In genomic region chr6:131063028-131063763, GRCh38 we compare ENCODE assay signal across 8 cellular contexts. TPM values are rescaled to one million over a fixed set of nuclear protein-coding genes. Genes with fewer than 3 reads are reported as not detected.
DNase-seq lines count a peak whose midpoint lies in the region; ATAC-seq and TF ChIP-seq lines count a peak whose summit lies in the region.

Gene EPB41L2, minus strand, starts transcription at chr6:131063245. Its CDS starts 106,760 bp downstream, at chr6:130956485.

- H3K4me3 ChIP-seq in BJ (ENCODE audit: low read depth, low read length): peak within 1 kb of the TSS; percentile 92
- peak within 1 kb of the TSS; percentile 73 for H3K4me3 ChIP-seq in mucosa of stomach (ENCODE audit: low read length)

- H3K9ac ChIP-seq in mucosa of stomach (ENCODE audit: low read length): peak within 1 kb of the TSS; percentile 67

- ATAC-seq in HG03378 (IDR thresholded peaks at IDR 0.05; ENCODE audit: unreplicated experiment): peak; percentile 56

- peaks cover 24% of the 10 kb centered on the region for H3K4me1 ChIP-seq in mucosa of stomach (ENCODE audit: control insufficient read depth, insufficient read depth, low read length)

- TF ChIP-seq POLR2A in GM19099 (IDR thresholded peaks at IDR 0.05; ENCODE audit: extremely low read depth, insufficient read length, low read depth) (peak; percentile 89), erythroblast (IDR thresholded peaks at IDR 0.05; ENCODE audit: low read length) (no peak)

- DNase-seq in BJ (ENCODE audit: low read depth) (peak; percentile 55), OCI-M1 (lab: John Stamatoyannopoulos, UW) (peak; percentile 94), erythroblast (lab: John Stamatoyannopoulos, UW) (peak; percentile 72 to 77)
- peak; percentile 86 for DNase-seq in activated T-cell treated with anti-CD3 and anti-CD28 coated beads, Interleukin-2, amount 50 U/mL, for 1 hour
- DNase-seq in stimulated activated CD8-positive, alpha-beta memory T cell treated with anti-CD3 and anti-CD28 coated beads, Interleukin-7, amount 100 ng/mL, for 1 hour (ENCODE audit: low read depth in 2 of 2): peak; percentile 64 to 65

- POLR2A ChIA-PET in BJ (lab: Charles Lee): interaction anchor here (0.7 kb wide), 1 partner anchor 103 kb away, joined by 12 read pairs; no protein-coding TSS in a partner anchor

- peak; percentile 35; the same call in 1 of the 2 replicates for TF ChIP-seq CTCF in BJ (IDR thresholded peaks at IDR 0.05; ENCODE audit: insufficient read depth, low read depth, low read length)

- H3K9me3 ChIP-seq in mucosa of stomach (ENCODE audit: control insufficient read depth, low read length): no peaks in the 10 kb centered on the region

- CTCF ChIA-PET in BJ (lab: Yijun Ruan, JAX): interaction anchor here (0.8 to 1.6 kb wide), 2 partner anchors 94 to 177 kb away, joined by 3 to 5 read pairs; no protein-coding TSS in a partner anchor

- no peaks in the 10 kb centered on the region for H3K36me3 ChIP-seq in BJ (ENCODE audit: control insufficient read depth, insufficient read depth, low read length)
- H3K36me3 ChIP-seq in mucosa of stomach (ENCODE audit: control insufficient read depth, insufficient read depth, low read length): no peaks in the 10 kb centered on the region

- H3K27me3 ChIP-seq in BJ (ENCODE audit: control insufficient read depth, insufficient read depth, low read length) (no peaks in the 10 kb centered on the region), mucosa of stomach (ENCODE audit: control insufficient read depth, insufficient read depth, low read length) (no peaks in the 10 kb centered on the region)

RNA-seq across cellular contexts. Expression of gene EPB41L2, which starts in this region (rescaled TPM):
- 24.5 and 31.2 TPM in 2 replicates for polyA plus RNA-seq in BJ (2011; rRNA removed)
- polyA minus RNA-seq in BJ (2011; rRNA and poly(A)+ RNA removed): 42.1 and 42.7 TPM in 2 replicates

Comparison
In these comparisons a context has a peak if more than half of its experiments do, and no peak if none do; other contexts are left out.
1. Peak in every context shown above with its lines: DNase-seq, ATAC-seq and H3K4me3 ChIP-seq.